ENCODE assay signal across 27 cellular contexts in genomic region chr10:1365540-1366082, GRCh38.
DNase-seq lines count a peak whose midpoint lies in the region; ATAC-seq, FAIRE-seq and TF ChIP-seq lines count a peak whose summit lies in the region.
"Had no signal": no experiment of that assay in that cellular context is flagged by ENCODE, and none has a peak within 500 bp of the region (broad histone marks: within the 10 kb centered on the region; RNA-seq: fewer than 3 reads in every experiment).

No MANE protein-coding gene starts in this region.

- no peaks in the 10 kb centered on the region for H3K27me3 ChIP-seq in endodermal cell (ENCODE audit: control insufficient read depth, insufficient read depth, low read length, poor library complexity, severe bottlenecking)
- no peaks in the 10 kb centered on the region for H3K27me3 ChIP-seq in neural progenitor cell

- FAIRE-seq in A549 (lab: Jason Lieb, UNC) = no peak
- FAIRE-seq in GM12891 (lab: Jason Lieb, UNC) = peak; percentile 13
- FAIRE-seq: GM19239, RCC 7860 had no signal

- H2AFZ ChIP-seq in neural progenitor cell (replicated peaks) = no peak overlapping the region
- H2AFZ ChIP-seq: GM23248 had no signal

- H3K4me1 Mint-ChIP-seq in endodermal cell (peaks cover 15% of the 10 kb centered on the region), neural progenitor cell (peaks cover 31% of the 10 kb centered on the region)

- H3K36me3 Mint-ChIP-seq in endodermal cell (ENCODE audit: low read depth) (no peaks in the 10 kb centered on the region), neural progenitor cell (no peaks in the 10 kb centered on the region)
- H3K36me3 Mint-ChIP-seq: CD4-positive, alpha-beta memory T cell had no signal

- H3K9me3 Mint-ChIP-seq in endodermal cell (no peaks in the 10 kb centered on the region), neural progenitor cell (no peaks in the 10 kb centered on the region)
- H3K9me3 Mint-ChIP-seq: CD4-positive, alpha-beta memory T cell; H9 had no signal

- H4K20me1 ChIP-seq in neural progenitor cell (ENCODE audit: low read depth) = no peaks in the 10 kb centered on the region

- H3K9ac ChIP-seq in endodermal cell (ENCODE audit: extremely low read depth, low read length, poor library complexity, severe bottlenecking) = no peak overlapping the region
- no peak overlapping the region for H3K9ac ChIP-seq in neural progenitor cell
- H3K9ac ChIP-seq: GM23248, SK-N-SH had no signal

- DNase-seq in A549 (ENCODE audit: low read depth in 1 of 2, low spot score in 1 of 2) = no peak
- DNase-seq in GM12891 (ENCODE audit: insufficient read length, low spot score) = no peak
- DNase-seq in endodermal cell = peak; percentile 28
- DNase-seq in neural progenitor cell (ENCODE audit: low spot score) = no peak
- DNase-seq in NK-92 (lab: John Stamatoyannopoulos, UW; ENCODE audit: unreplicated experiment) = no peak
- no peak for DNase-seq in COR-L47 (lab: John Stamatoyannopoulos, UW)
- DNase-seq: C1 segment of cervical spinal cord; Caco-2; CD4-positive, alpha-beta memory T cell; DMS 273 treated with DMSO at 0.1 percent for 48 hours; DMS79; EL; GDM1; GM23248; H9; NCI-H1048; NCI-H1417; NCI-H1694; NCI-H2029 treated with DMSO at 0.1 percent for 48 hours; NCI-H446 treated with DMSO at 0.1 percent for 48 hours; NCI-H526; SW 1271 had no signal

- no peak for TF ChIP-seq EP300 in A549 (IDR thresholded peaks at IDR 0.05)

- ATAC-seq in A549 (no peak), GM19452 (IDR thresholded peaks at IDR 0.05; ENCODE audit: unreplicated experiment) (no peak)

- H3K4me3 ChIP-seq in A549 (no peak overlapping the region), endodermal cell (ENCODE audit: low read length) (no peak overlapping the region), neural progenitor cell (no peak overlapping the region)
- H3K4me3 ChIP-seq: GM23248 had no signal

- whole genome bisulfite sequencing in A549 (ENCODE audit: missing lambda C conversion rate) = 54% methylated on average over 6 of the region's 6 CpGs
- 75 to 79% methylated on average over 4 to 6 of the region's 6 CpGs for WGBS in endodermal cell (ENCODE audit: insufficient coverage in 1 of 2, insufficient read length in 1 of 2), 2 experiments

- no peaks in the 10 kb centered on the region for H3K36me3 ChIP-seq in endodermal cell (ENCODE audit: control insufficient read depth, insufficient read depth, low read length)
- H3K36me3 ChIP-seq in neural progenitor cell = no peaks in the 10 kb centered on the region

- no peaks in the 10 kb centered on the region for H3K79me2 ChIP-seq in neural progenitor cell (ENCODE audit: low read depth)

- H3K4me3 Mint-ChIP-seq in endodermal cell (no peak overlapping the region), neural progenitor cell (no peak overlapping the region)
- H3K4me3 Mint-ChIP-seq: H9, IgD-negative memory B cell had no signal

- TF ChIP-seq RAD21 in A549 (conservative IDR thresholded peaks at IDR 0.05 in 1 of 2, IDR thresholded peaks at IDR 0.05 in 1 of 2) = no peak

- TF ChIP-seq CTCF in A549 (IDR thresholded peaks at IDR 0.05) (no peak), endodermal cell (conservative IDR thresholded peaks at IDR 0.05) (no peak), neural progenitor cell (IDR thresholded peaks at IDR 0.05) (no peak)

- no peaks in the 10 kb centered on the region for H3K4me1 ChIP-seq in A549
- H3K4me1 ChIP-seq in endodermal cell (ENCODE audit: control insufficient read depth, insufficient read depth, low read length) = no peaks in the 10 kb centered on the region
- H3K4me1 ChIP-seq in neural progenitor cell = peaks cover 14% of the 10 kb centered on the region

- no peak overlapping the region for H3K27ac Mint-ChIP-seq in endodermal cell
- H3K27ac Mint-ChIP-seq in neural progenitor cell = peak overlapping the region; percentile 60

- H3K27me3 Mint-ChIP-seq in endodermal cell (ENCODE audit: insufficient read depth) = no peaks in the 10 kb centered on the region
- H3K27me3 Mint-ChIP-seq in neural progenitor cell (ENCODE audit: insufficient read depth, low read depth) = peaks cover 4% of the 10 kb centered on the region

- POLR2A ChIA-PET in A549 (lab: Yijun Ruan, JAX) = no interaction called here

- H3K27ac ChIP-seq in A549 (no peak overlapping the region), endodermal cell (ENCODE audit: low read depth, low read length) (no peak overlapping the region), neural progenitor cell (no peak overlapping the region)
- H3K27ac ChIP-seq: GM23248 had no signal

- no peak for TF ChIP-seq POLR2A in A549 (IDR thresholded peaks at IDR 0.05; ENCODE audit: low read length)
- no peak for TF ChIP-seq POLR2A in GM12891 (IDR thresholded peaks at IDR 0.05; ENCODE audit: low read depth, low read length)

- no peaks in the 10 kb centered on the region for H3K9me3 ChIP-seq in A549
- no peaks in the 10 kb centered on the region for H3K9me3 ChIP-seq in endodermal cell (ENCODE audit: control insufficient read depth, low read length)
- H3K9me3 ChIP-seq in neural progenitor cell (ENCODE audit: low read depth) = no peaks in the 10 kb centered on the region
- H3K9me3 ChIP-seq: Caco-2, SK-N-SH had no signal

- CTCF ChIA-PET in A549 (lab: Yijun Ruan, JAX) = interaction anchor here (1.5 kb wide), 1 partner anchor 41 kb away, joined by 3 read pairs; no protein-coding TSS in a partner anchor

- H3K4me2 ChIP-seq in A549 (no peak overlapping the region), neural progenitor cell (no peak overlapping the region)
- H3K4me2 ChIP-seq: SK-N-SH had no signal

- H3F3A ChIP-seq in neural progenitor cell (ENCODE audit: low read depth) = peaks cover 6% of the 10 kb centered on the region

TF ChIP-seq in A549, 52 proteins besides CTCF, POLR2A, EP300 and RAD21:
- TF ChIP-seq NR3C1 (IDR thresholded peaks at IDR 0.05) (no peak), FOSL2 (IDR thresholded peaks at IDR 0.05) (no peak), FOSL2 (CRISPR knock-in tag; IDR thresholded peaks at IDR 0.05) (peak; percentile 72), MAFK (IDR thresholded peaks at IDR 0.05; ENCODE audit: partially characterized antibody) (peak; percentile 45)

TF ChIP-seq in GM12891, 5 proteins besides CTCF, POLR2A, EP300 and RAD21:
- TF ChIP-seq POLR2AphosphoS5 (IDR thresholded peaks at IDR 0.05; ENCODE audit: low read depth, low read length) = no peak
TF ChIP-seq in GM12891: peak in this region for 0.
